12 cellular contexts compared by ENCODE assay signal in genomic region chr6:8556370-8557018, GRCh38.
DNase-seq lines count a peak whose midpoint lies in the region; ATAC-seq and TF ChIP-seq lines count a peak whose summit lies in the region.
"Had no signal": no experiment of that assay in that cellular context is flagged by ENCODE, and none has a peak within 500 bp of the region (broad histone marks: within the 10 kb centered on the region; RNA-seq: fewer than 3 reads in every experiment).

No MANE protein-coding gene starts in this region.

- H3K4me1 ChIP-seq in testis = no peaks in the 10 kb centered on the region
- H3K4me1 ChIP-seq in colonic mucosa = no peaks in the 10 kb centered on the region
- H3K4me1 ChIP-seq: SJSA1, uterus had no signal

- no peak overlapping the region for H3K9ac ChIP-seq in colonic mucosa (ENCODE audit: low read depth in 2 of 2, low read length in 2 of 2)

- 50 to 85% methylated on average over 1 of the region's 1 CpG for WGBS in testis, 2 donors

- no peak for TF ChIP-seq POLR2A in testis (IDR thresholded peaks at IDR 0.05)

- peak; percentile 40 for DNase-seq in EH (ENCODE audit: low read depth)
- DNase-seq in NCI-H146 treated with DMSO at 0.1 percent for 48 hours (lab: John Stamatoyannopoulos, UW; ENCODE audit: unreplicated experiment) = peak; percentile 19
- peak; percentile 70 for DNase-seq in amniotic epithelial cell (ENCODE audit: low read depth)
- DNase-seq in left lobe of liver (ENCODE audit: low spot score) = no peak
- no peak for DNase-seq in NCI-H1436 (lab: John Stamatoyannopoulos, UW)
- DNase-seq in testis = no peak
- no peak for DNase-seq in colonic mucosa
- no peak for DNase-seq in GM13977 (ENCODE audit: low spot score)
- DNase-seq: uterus had no signal

- intact Hi-C loops in testis (cut with DNase I; ENCODE audit: low total_unique reads) = no loop called here
- intact Hi-C loops in colonic mucosa (cut with DNase I) = no loop called here

- H3K36me3 ChIP-seq in testis (ENCODE audit: low read depth, missing control alignments) (no peaks in the 10 kb centered on the region), colonic mucosa (no peaks in the 10 kb centered on the region)
- H3K36me3 ChIP-seq: cardiac muscle cell, SJSA1, uterus had no signal

- ATAC-seq in left lobe of liver = peak; percentile 86
- ATAC-seq: K562 had no signal

- no peaks in the 10 kb centered on the region for H3K9me3 ChIP-seq in testis
- no peaks in the 10 kb centered on the region for H3K9me3 ChIP-seq in colonic mucosa
- H3K9me3 ChIP-seq: SJSA1, uterus had no signal

- H3K27ac ChIP-seq in testis (no peak overlapping the region), colonic mucosa (no peak overlapping the region)
- H3K27ac ChIP-seq: cardiac muscle cell, SJSA1, uterus had no signal

- in situ Hi-C loops in GM13977 (cut with MboI; ENCODE audit: low pct_unique_long_range_greater_than_20kb, low sequenced_read_pairs, unreplicated experiment) = no loop called here

- TF ChIP-seq CTCF in testis (IDR thresholded peaks at IDR 0.05) (no peak), colonic mucosa (IDR thresholded peaks at IDR 0.05) (no peak), GM13977 (IDR thresholded peaks at IDR 0.05; ENCODE audit: extremely low read depth, insufficient read depth, missing control alignments) (no peak)

- H3K4me3 ChIP-seq in testis = no peak overlapping the region
- no peak overlapping the region for H3K4me3 ChIP-seq in colonic mucosa
- H3K4me3 ChIP-seq: cardiac muscle cell, K562, SJSA1, uterus had no signal

- H3K27me3 ChIP-seq in testis (no peaks in the 10 kb centered on the region), colonic mucosa (no peaks in the 10 kb centered on the region)
- H3K27me3 ChIP-seq: cardiac muscle cell, uterus had no signal

Comparison
In these comparisons a context has a peak if more than half of its experiments do, and no peak if none do; other contexts are left out.
1. DNase-seq: peak in EH (single experiment), NCI-H146 treated with DMSO at 0.1 percent for 48 hours (single experiment) and amniotic epithelial cell (single experiment); none in left lobe of liver (single experiment), NCI-H1436 (single experiment), testis (single experiment), colonic mucosa (single experiment) and GM13977 (single experiment).